1 cellular context compared by ENCODE assay signal in genomic region chr21:46149205-46149901, GRCh38.
TF ChIP-seq lines count a peak whose summit lies in the region.

No MANE protein-coding gene starts in this region.

TF ChIP-seq in H1, 55 proteins besides CTCF, POLR2A, EP300 and RAD21:
- TF ChIP-seq MAFK (IDR thresholded peaks at IDR 0.05; ENCODE audit: low read depth, low read length) (no peak), CHD1 (IDR thresholded peaks at IDR 0.05; ENCODE audit: low read depth, low read length) (no peak)
